Comparison of ENCODE assay signal across 1 cellular context in the genomic region with DNA sequence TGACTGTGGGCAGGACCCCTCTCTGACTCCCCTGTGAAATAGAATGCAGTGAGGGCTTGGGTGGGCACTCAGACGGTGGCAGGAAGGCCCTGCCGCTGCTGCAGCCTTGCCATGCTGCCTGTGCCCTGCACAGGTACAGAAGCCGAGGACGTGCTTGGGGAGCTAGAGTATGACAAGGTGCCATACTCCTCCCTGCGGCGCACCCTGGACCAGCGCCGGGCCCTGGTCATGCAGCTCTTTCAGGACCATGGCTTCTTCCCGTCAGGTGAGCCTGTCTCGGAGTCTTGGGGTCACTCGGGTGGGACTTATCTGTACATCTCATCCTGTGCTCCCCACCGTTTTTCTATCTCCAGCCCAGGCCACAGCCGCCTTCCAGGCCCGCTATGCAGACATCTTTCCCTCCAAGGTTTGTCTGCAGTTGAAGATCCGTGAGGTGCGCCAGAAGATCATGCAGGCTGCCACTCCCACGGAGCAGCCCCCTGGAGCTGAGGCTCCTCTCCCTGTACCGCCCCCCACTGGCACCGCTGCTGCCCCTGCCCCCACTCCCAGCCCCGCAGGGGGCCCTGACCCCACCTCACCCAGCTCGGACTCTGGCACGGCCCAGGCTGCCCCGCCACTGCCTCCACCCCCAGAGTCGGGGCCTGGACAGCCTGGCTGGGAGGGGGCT.
TF ChIP-seq lines count a peak whose summit lies in the region.

No MANE protein-coding gene starts in this region.

TF ChIP-seq in HEK293, 187 proteins besides CTCF, POLR2A, EP300 and RAD21 (continued from another document):
- TF ChIP-seq ZNF391 (tag by site-specific recombination; IDR thresholded peaks at IDR 0.05; ENCODE audit: borderline replicate concordance, low read depth): no peak
- no peak for TF ChIP-seq ZNF501 (tag by site-specific recombination; IDR thresholded peaks at IDR 0.05)
- no peak for TF ChIP-seq ZNF843 (tag by site-specific recombination; IDR thresholded peaks at IDR 0.05)
- no peak for TF ChIP-seq ZNF792 (tag by site-specific recombination; IDR thresholded peaks at IDR 0.05)
- TF ChIP-seq, protein P1, sequence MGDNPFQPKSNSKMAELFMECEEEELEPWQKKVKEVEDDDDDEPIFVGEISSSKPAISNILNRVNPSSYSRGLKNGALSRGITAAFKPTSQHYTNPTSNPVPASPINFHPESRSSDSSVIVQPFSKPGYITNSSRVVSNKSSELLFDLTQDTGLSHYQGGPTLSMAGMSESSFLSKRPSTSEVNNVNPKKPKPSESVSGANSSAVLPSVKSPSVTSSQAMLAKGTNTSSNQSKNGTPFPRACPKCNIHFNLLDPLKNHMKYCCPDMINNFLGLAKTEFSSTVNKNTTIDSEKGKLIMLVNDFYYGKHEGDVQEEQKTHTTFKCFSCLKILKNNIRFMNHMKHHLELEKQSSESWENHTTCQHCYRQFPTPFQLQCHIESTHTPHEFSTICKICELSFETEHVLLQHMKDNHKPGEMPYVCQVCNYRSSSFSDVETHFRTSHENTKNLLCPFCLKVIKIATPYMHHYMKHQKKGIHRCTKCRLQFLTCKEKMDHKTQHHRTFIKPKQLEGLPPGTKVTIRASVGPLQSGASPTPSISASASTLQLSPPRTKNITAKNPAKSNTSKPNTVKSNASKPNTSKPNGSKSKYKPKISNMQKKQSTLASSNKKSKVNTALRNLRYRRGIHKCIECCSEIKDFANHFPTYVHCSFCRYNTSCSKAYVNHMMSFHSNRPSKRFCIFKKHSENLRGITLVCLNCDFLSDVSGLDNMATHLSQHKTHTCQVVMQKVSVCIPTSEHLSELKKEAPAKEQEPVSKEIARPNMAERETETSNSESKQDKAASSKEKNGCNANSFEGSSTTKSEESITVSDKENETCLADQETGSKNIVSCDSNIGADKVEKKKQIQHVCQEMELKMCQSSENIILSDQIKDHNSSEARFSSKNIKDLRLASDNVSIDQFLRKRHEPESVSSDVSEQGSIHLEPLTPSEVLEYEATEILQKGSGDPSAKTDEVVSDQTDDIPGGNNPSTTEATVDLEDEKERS (tag by site-specific recombination; IDR thresholded peaks at IDR 0.05): no peak
- peak; percentile 47; the same call in 1 of the 2 replicates for TF ChIP-seq GLIS2 (tag by site-specific recombination; IDR thresholded peaks at IDR 0.05)
- TF ChIP-seq, protein P2, sequence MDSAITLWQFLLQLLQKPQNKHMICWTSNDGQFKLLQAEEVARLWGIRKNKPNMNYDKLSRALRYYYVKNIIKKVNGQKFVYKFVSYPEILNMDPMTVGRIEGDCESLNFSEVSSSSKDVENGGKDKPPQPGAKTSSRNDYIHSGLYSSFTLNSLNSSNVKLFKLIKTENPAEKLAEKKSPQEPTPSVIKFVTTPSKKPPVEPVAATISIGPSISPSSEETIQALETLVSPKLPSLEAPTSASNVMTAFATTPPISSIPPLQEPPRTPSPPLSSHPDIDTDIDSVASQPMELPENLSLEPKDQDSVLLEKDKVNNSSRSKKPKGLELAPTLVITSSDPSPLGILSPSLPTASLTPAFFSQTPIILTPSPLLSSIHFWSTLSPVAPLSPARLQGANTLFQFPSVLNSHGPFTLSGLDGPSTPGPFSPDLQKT (IDR thresholded peaks at IDR 0.05; ENCODE audit: borderline replicate concordance, low read depth, low read length): no peak
- no peak for TF ChIP-seq ZNF830 (tag by site-specific recombination; IDR thresholded peaks at IDR 0.05; ENCODE audit: low read depth)
- peak; percentile 45; the same call in 1 of the 2 replicates for TF ChIP-seq ZNF600 (tag by site-specific recombination; IDR thresholded peaks at IDR 0.05)
- no peak for TF ChIP-seq ZNF133 (tag by site-specific recombination; IDR thresholded peaks at IDR 0.05)
- TF ChIP-seq ZNF558 (tag by site-specific recombination; IDR thresholded peaks at IDR 0.05): no peak
- peak; percentile 41; the same call in 1 of the 2 replicates for TF ChIP-seq ZIC2 (tag by site-specific recombination; IDR thresholded peaks at IDR 0.05)
